In the genomic region with DNA sequence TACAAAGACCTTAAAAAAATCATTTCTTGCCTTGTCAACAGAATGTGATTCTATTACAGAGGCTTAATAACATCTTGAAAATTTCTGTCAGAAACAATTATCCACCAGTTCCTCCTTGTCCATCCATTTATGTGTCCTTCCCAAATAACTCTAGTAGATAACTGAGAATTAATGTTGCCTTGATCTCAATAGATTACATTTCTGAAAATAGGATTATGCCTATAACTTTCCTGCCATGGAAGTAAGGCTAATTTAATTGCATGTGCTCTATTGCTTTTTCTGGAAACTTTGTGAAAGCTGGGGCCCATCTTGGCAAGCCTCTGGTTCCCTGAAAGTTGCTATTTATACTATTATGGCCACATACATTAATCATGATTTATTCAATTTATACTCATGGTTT, we compare ENCODE assay signal across 34 cellular contexts.
"Had no signal": no experiment of that assay in that cellular context is flagged by ENCODE, and none has a peak within 500 bp of the region (broad histone marks: within the 10 kb centered on the region; RNA-seq: fewer than 3 reads in every experiment).

No MANE protein-coding gene starts in this region.

- H3K27me3 ChIP-seq: MG63 had no signal

- H3K36me3 ChIP-seq: MG63 had no signal

- H3K4me3 ChIP-seq: MG63 had no signal

- DNase-seq: Karpas-422, Kasumi-1, MG63, MM.1S, MV-4-11, NCI-H1048, NCI-H1092, NCI-H1092 treated with DMSO at 0.1 percent for 48 hours, NCI-H1105, NCI-H1105 treated with DMSO at 0.1 percent for 48 hours, NCI-H1417, NCI-H1417 treated with DMSO at 0.1 percent for 48 hours, NCI-H1436, NCI-H146, NCI-H1694, NCI-H1694 treated with DMSO at 0.1 percent for 48 hours, NCI-H187, NCI-H187 treated with DMSO at 0.1 percent for 48 hours, NCI-H1930, NCI-H2029, NCI-H2029 treated with DMSO at 0.1 percent for 48 hours, NCI-H2081, NCI-H2081 treated with DMSO at 0.1 percent for 48 hours, NCI-H2107, NCI-H2171, NCI-H2171 treated with DMSO at 0.1 percent for 48 hours, NCI-H2227 treated with DMSO at 0.1 percent for 48 hours, NCI-H226, NCI-H345, NCI-H446, NCI-H446 treated with DMSO at 0.1 percent for 48 hours, NCI-H510A, NCI-H510A treated with DMSO at 0.1 percent for 48 hours, NCI-H524 had no signal

- H3K9me3 ChIP-seq: MG63 had no signal
